Comparison of ENCODE assay signal across 8 cellular contexts in genomic region chr15:40906101-40906946, GRCh38. TPM values are rescaled to one million over a fixed set of nuclear protein-coding genes. Genes with fewer than 3 reads are reported as not detected.
DNase-seq lines count a peak whose midpoint lies in the region; ATAC-seq lines count a peak whose summit lies in the region.

No MANE protein-coding gene starts in this region.

- DNase-seq in NCI-H2196 treated with DMSO at 0.1 percent for 48 hours (lab: John Stamatoyannopoulos, UW; ENCODE audit: unreplicated experiment): peak; percentile 85
- DNase-seq in cerebellum (ENCODE audit: low spot score): peak; percentile 57
- peak; percentile 91 for DNase-seq in kidney glomerular epithelial cell (lab: John Stamatoyannopoulos, UW)
- peak; percentile 53 to 80 for DNase-seq in stimulated activated CD4-positive, alpha-beta T cell treated with anti-CD3 and anti-CD28 coated beads, Interleukin-15, amount 100 ng/mL, for 48 hours (ENCODE audit: low read depth in 2 of 2)
- DNase-seq in OCI-M2 (lab: John Stamatoyannopoulos, UW; ENCODE audit: unreplicated experiment): no peak

- peak; percentile 76 for ATAC-seq in GM18511 (IDR thresholded peaks at IDR 0.05; ENCODE audit: unreplicated experiment)
- ATAC-seq in HG03095 (IDR thresholded peaks at IDR 0.05; ENCODE audit: unreplicated experiment): peak; percentile 62
- ATAC-seq in activated CD4-positive, CD25-positive, alpha-beta regulatory T cell treated with anti-CD3 and anti-CD28 coated beads, Interleukin-2, amount 50 U/mL, for 24 hours: peak; percentile 80 to 83

RNA-seq across cellular contexts. Expression of gene VPS18, which starts 12.1 kb away (rescaled TPM):
- 19.0 TPM for total RNA-seq in cerebellum

RNA-seq across cellular contexts. Expression of gene DLL4, which starts 22.8 kb away (rescaled TPM):
- 4.4 TPM for total RNA-seq in cerebellum

RNA-seq across cellular contexts. Expression of gene RHOV, which starts 32.3 kb away (rescaled TPM):
- total RNA-seq in cerebellum: 4.3 TPM

RNA-seq across cellular contexts. Expression of gene CHAC1, which starts 46.9 kb away (rescaled TPM):
- 2.1 TPM for total RNA-seq in cerebellum
